12 cellular contexts compared by ENCODE assay signal in the genomic region with DNA sequence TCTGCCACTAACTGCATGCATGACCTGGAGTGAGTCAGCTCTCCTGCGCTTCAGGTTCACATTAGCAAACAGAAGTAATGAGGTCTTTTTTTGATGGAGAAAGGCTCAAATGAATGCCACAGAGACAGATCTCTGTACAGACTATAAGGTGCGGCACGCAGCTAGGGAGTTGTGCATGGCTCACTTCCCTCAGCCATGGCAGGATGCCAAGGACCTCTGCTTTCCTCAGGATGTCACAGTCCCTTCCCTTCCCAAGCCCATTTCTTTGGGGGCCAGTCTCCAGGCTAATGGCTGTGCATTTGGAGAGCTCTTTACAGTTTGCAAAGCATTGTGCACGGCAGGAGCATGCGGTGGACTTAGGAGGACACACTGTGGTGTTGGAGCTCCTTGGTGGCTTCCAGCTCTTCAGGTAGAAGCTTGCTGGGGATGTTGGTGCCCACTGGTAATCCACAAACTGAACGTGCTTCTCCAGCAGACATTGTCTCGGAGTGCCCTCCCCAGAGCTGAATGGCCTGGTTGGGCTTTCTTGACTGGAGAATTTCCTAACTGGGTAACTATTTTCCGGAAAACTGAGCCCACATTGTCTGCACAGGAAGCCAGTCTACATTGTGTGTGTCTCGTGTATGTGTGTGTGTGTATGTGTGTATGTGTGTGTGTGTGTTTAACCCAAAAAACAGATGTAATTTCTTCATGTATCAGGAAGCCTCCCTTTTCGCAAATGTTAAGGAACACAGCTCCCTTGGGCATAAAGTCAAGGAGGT.
DNase-seq lines count a peak whose midpoint lies in the region; ATAC-seq and TF ChIP-seq lines count a peak whose summit lies in the region.
"Had no signal": no experiment of that assay in that cellular context is flagged by ENCODE, and none has a peak within 500 bp of the region (broad histone marks: within the 10 kb centered on the region; RNA-seq: fewer than 3 reads in every experiment).

No MANE protein-coding gene starts in this region.

- CTCF ChIA-PET in activated B cell treated with CpG ODN at 0.5 μM for 24 hours (lab: Charles Lee), result interaction anchor here (1.4 to 1.9 kb wide), 2 partner anchors 8 to 190 kb away, joined by 3 to 5 read pairs; no protein-coding TSS in a partner anchor

- peaks cover 3% of the 10 kb centered on the region for H3K27me3 Mint-ChIP-seq in activated B cell treated with CpG ODN at 0.5 μM for 24 hours

- H3K4me1 ChIP-seq in left ventricle myocardium inferior (peaks cover 58% of the 10 kb centered on the region), tibial artery (peaks cover 0 to 49% (median 44%) of the 10 kb centered on the region in 4 donors)

- H3K36me3 ChIP-seq in left ventricle myocardium inferior (no peaks in the 10 kb centered on the region), tibial artery (no peaks in the 10 kb centered on the region)

- H3K4me3 ChIP-seq in left ventricle myocardium inferior (no peak overlapping the region), tibial artery (no peak overlapping the region)

- ATAC-seq in activated B cell treated with CpG ODN at 0.5 μM for 24 hours (ENCODE audit: low read depth), result no peak
- no peak for ATAC-seq in GM19467 (IDR thresholded peaks at IDR 0.05; ENCODE audit: unreplicated experiment)
- no peak for ATAC-seq in HG02852 (IDR thresholded peaks at IDR 0.05; ENCODE audit: unreplicated experiment)

- no peaks in the 10 kb centered on the region for H3K9me3 ChIP-seq in left ventricle myocardium inferior (replicated peaks)
- H3K9me3 ChIP-seq in tibial artery, result no peaks in the 10 kb centered on the region

- peaks cover 71% of the 10 kb centered on the region for H3K4me1 Mint-ChIP-seq in activated B cell treated with CpG ODN at 0.5 μM for 24 hours

- H3K27me3 ChIP-seq in left ventricle myocardium inferior (ENCODE audit: low read depth) (no peaks in the 10 kb centered on the region), tibial artery (no peaks in the 10 kb centered on the region)

- peak; percentile 4 for DNase-seq in SHP77 treated with DMSO at 0.1 percent for 48 hours (lab: John Stamatoyannopoulos, UW)
- no peak for DNase-seq in SHP77 (lab: John Stamatoyannopoulos, UW)
- DNase-seq in activated B cell treated with CpG ODN at 0.5 μM for 24 hours, result no peak
- peak; percentile 57 for DNase-seq in left ventricle myocardium inferior
- peak in 1 of 2 donors; percentile 42 for DNase-seq in tibial artery
- no peak for DNase-seq in epidermal melanocyte (ENCODE audit: insufficient read length, low spot score)
- DNase-seq: activated CD4-positive, alpha-beta T cell treated with anti-CD3 and anti-CD28 coated beads for 48 hours; activated naive CD4-positive, alpha-beta T cell; mammary epithelial cell; small intestine had no signal

- POLR2A ChIA-PET in activated B cell treated with CpG ODN at 0.5 μM for 24 hours (lab: Charles Lee), result interaction anchor here (0.8 to 4.0 kb wide), 8 partner anchors 11 to 234 kb away, joined by 3 to 30 read pairs (median 6); a partner anchor contains a TSS

- no peaks in the 10 kb centered on the region for H3K9me3 Mint-ChIP-seq in activated B cell treated with CpG ODN at 0.5 μM for 24 hours

- peak overlapping the region; percentile 14 for H3K27ac Mint-ChIP-seq in activated B cell treated with CpG ODN at 0.5 μM for 24 hours

- intact Hi-C loops in activated B cell treated with CpG ODN at 0.5 μM for 24 hours (cut with micrococcal nuclease) (loop anchor here (1.0 to 10.0 kb wide), 6 partner anchors 49 to 695 kb away; no protein-coding TSS in a partner anchor), left ventricle myocardium inferior (cut with micrococcal nuclease) (no loop called here), tibial artery (cut with DNase I; ENCODE audit: low total_unique reads) (loop anchor here (5.0 kb wide), 2 partner anchors 57 to 173 kb away; a partner anchor contains a TSS)

- no peaks in the 10 kb centered on the region for H3K36me3 Mint-ChIP-seq in activated B cell treated with CpG ODN at 0.5 μM for 24 hours (ENCODE audit: low read depth)

- H3K27ac ChIP-seq in left ventricle myocardium inferior (replicated peaks), result peak overlapping the region; percentile 64
- peak overlapping the region; percentile 78 to 88 for H3K27ac ChIP-seq in tibial artery

- no peak overlapping the region for H3K4me3 Mint-ChIP-seq in activated B cell treated with CpG ODN at 0.5 μM for 24 hours

- TF ChIP-seq CTCF in activated B cell treated with CpG ODN at 0.5 μM for 24 hours (IDR thresholded peaks at IDR 0.05) (no peak), left ventricle myocardium inferior (IDR thresholded peaks at IDR 0.05; ENCODE audit: borderline replicate concordance) (no peak), tibial artery (IDR thresholded peaks at IDR 0.05) (no peak)

Comparison
In these comparisons a context has a peak if more than half of its experiments do, and no peak if none do; other contexts are left out.
1. DNase-seq: peak in SHP77 treated with DMSO at 0.1 percent for 48 hours (single experiment) and left ventricle myocardium inferior (single experiment); none in SHP77 (0 of 2), activated B cell treated with CpG ODN at 0.5 μM for 24 hours (single experiment) and epidermal melanocyte (single experiment).